8 cellular contexts compared by ENCODE assay signal in genomic region chr14:61860294-61860918, GRCh38. TPM values are rescaled to one million over a fixed set of nuclear protein-coding genes. Genes with fewer than 3 reads are reported as not detected.
DNase-seq lines count a peak whose midpoint lies in the region; ATAC-seq and TF ChIP-seq lines count a peak whose summit lies in the region.

No MANE protein-coding gene starts in this region.

- no peaks in the 10 kb centered on the region for H3K9me3 ChIP-seq in uterus

- no peaks in the 10 kb centered on the region for H3K36me3 ChIP-seq in uterus

- H3K4me3 ChIP-seq in AG09309 (ENCODE audit: control insufficient read depth, low read depth, low read length) (no peak overlapping the region), uterus (no peak overlapping the region)

- H3K27me3 Mint-ChIP-seq in endothelial cell (ENCODE audit: unreplicated experiment) (peaks cover 5% of the 10 kb centered on the region), nephron (ENCODE audit: low read depth) (no peaks in the 10 kb centered on the region)

- no peak for TF ChIP-seq POLR2A in uterus (IDR thresholded peaks at IDR 0.05)

- ATAC-seq in GM18508 (IDR thresholded peaks at IDR 0.05; ENCODE audit: insufficient read depth, unreplicated experiment): peak; percentile 99
- peak; percentile 100 for ATAC-seq in HG02885 (IDR thresholded peaks at IDR 0.05; ENCODE audit: poor library complexity, unreplicated experiment)

- no peaks in the 10 kb centered on the region for H3K27me3 ChIP-seq in uterus

- H3K27ac ChIP-seq in uterus: no peak overlapping the region

- DNase-seq in AG09309 (ENCODE audit: low read depth) (peak; percentile 17), NCI-H2171 (lab: John Stamatoyannopoulos, UW) (peak; percentile 21), endothelial cell (ENCODE audit: low spot score) (peak; percentile 68), uterus (no peak)
- peak; percentile 33 to 52 for DNase-seq in activated CD4-positive, alpha-beta T cell treated with anti-CD3 and anti-CD28 coated beads, Interleukin-2, amount 50 U/mL, for 24 hours (ENCODE audit: low read depth in 1 of 2, low spot score in 1 of 2)

- no peaks in the 10 kb centered on the region for H3K4me1 ChIP-seq in uterus

- H3K9me3 Mint-ChIP-seq in endothelial cell (ENCODE audit: unreplicated experiment): no peaks in the 10 kb centered on the region
- H3K9me3 Mint-ChIP-seq in nephron: peaks cover 2% of the 10 kb centered on the region

- H3K4me3 Mint-ChIP-seq in endothelial cell (ENCODE audit: unreplicated experiment) (no peak overlapping the region), nephron (no peak overlapping the region)

- H3K4me1 Mint-ChIP-seq in endothelial cell (ENCODE audit: unreplicated experiment) (no peaks in the 10 kb centered on the region), nephron (no peaks in the 10 kb centered on the region)

- no peaks in the 10 kb centered on the region for H3K36me3 Mint-ChIP-seq in endothelial cell (ENCODE audit: low read depth, unreplicated experiment)
- H3K36me3 Mint-ChIP-seq in nephron (ENCODE audit: low read depth): no peaks in the 10 kb centered on the region

- TF ChIP-seq CTCF in AG09309 (IDR thresholded peaks at IDR 0.05; ENCODE audit: control insufficient read depth, insufficient read depth, low read depth, low read length, missing control alignments): peak; percentile 75
- peak; percentile 91 for TF ChIP-seq CTCF in endothelial cell (IDR thresholded peaks at IDR 0.05; ENCODE audit: unreplicated experiment)
- peak; percentile 53 to 74 (median 62) for TF ChIP-seq CTCF in nephron (IDR thresholded peaks at IDR 0.05; ENCODE audit: unreplicated experiment in 3 of 3)
- TF ChIP-seq CTCF in uterus (IDR thresholded peaks at IDR 0.05): peak in 3 of 4 experiments; percentile 19 to 31 (median 20)

- H3K27ac Mint-ChIP-seq in endothelial cell (ENCODE audit: unreplicated experiment) (no peak overlapping the region), nephron (no peak overlapping the region)

- intact Hi-C loops in uterus (cut with DNase I; ENCODE audit: low total_unique reads): no loop called here

RNA-seq across cellular contexts. Expression of gene SYT16, which starts 47.9 kb away (rescaled TPM):
- total RNA-seq in endothelial cell (ENCODE audit: unreplicated experiment) (0.23 TPM), uterus (1 to 10 TPM in 2 of 4 donors, under 1 TPM in 1, not detected in 1; 0.59 to 5.8 (median 1.6) TPM)

Comparison
In these comparisons a context has a peak if more than half of its experiments do, and no peak if none do; other contexts are left out.
1. DNase-seq: peak in AG09309 (single experiment), NCI-H2171 (single experiment), activated CD4-positive, alpha-beta T cell treated with anti-CD3 and anti-CD28 coated beads, Interleukin-2, amount 50 U/mL, for 24 hours (2 of 2) and endothelial cell (single experiment); none in uterus (0 of 2).
2. CTCF ChIP-seq: peak in every context shown above with its lines; median percentile 91 in endothelial cell; 75 in AG09309; 62 in nephron; 20 in uterus.